In the genomic region with DNA sequence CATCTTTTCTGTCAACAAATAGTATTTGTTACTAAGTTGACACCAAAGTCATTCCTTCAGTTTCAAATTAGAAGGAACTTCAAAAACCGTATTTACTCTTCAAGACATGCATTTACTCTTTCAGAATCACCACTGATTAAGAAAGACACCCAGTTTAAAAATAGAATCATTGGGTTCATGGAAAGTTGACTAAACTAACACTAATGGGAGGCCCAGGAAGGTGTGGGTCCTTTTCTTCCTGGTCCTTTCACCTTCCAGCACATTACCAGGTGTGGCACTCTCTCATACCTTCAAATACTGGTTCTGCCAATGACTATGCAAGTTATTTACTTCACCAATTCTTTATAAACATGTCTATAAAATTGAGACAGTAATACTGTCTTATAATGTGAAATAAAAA, we compare ENCODE assay signal across 1 cellular context.
TF ChIP-seq lines count a peak whose summit lies in the region.

No MANE protein-coding gene starts in this region.

TF ChIP-seq in HepG2, 621 proteins besides CTCF, POLR2A, EP300 and RAD21 (continued from another document):
- TF ChIP-seq ZNF674 (CRISPR knock-in tag; IDR thresholded peaks at IDR 0.05; ENCODE audit: low read depth), result no peak
- TF ChIP-seq, protein P1, sequence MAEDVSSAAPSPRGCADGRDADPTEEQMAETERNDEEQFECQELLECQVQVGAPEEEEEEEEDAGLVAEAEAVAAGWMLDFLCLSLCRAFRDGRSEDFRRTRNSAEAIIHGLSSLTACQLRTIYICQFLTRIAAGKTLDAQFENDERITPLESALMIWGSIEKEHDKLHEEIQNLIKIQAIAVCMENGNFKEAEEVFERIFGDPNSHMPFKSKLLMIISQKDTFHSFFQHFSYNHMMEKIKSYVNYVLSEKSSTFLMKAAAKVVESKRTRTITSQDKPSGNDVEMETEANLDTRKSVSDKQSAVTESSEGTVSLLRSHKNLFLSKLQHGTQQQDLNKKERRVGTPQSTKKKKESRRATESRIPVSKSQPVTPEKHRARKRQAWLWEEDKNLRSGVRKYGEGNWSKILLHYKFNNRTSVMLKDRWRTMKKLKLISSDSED (CRISPR knock-in tag; IDR thresholded peaks at IDR 0.05), result no peak
